Comparison of ENCODE assay signal across 1 cellular context in the genomic region with DNA sequence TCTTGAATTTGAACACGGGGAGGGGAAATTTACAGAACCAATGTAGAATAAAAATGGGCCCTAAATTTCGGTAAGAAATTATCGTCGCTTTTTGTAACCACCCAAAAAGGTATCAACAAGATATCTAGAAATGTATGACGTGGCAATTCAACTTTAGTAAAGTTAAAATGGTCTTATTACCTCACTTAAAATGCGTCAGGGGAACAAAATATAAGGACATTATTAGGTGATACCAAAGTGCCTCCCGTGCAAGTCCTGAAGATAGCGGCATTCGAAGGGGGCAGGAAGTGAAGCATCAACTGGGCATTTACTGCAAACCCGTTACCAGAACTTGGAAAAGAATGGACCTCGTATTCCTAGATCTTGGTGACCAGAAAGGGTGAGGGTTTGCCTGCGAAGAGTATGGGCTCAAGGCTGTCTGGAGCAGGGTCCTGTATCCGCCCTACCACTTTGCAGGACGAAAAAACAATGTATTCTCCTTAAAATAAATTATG.
TF ChIP-seq lines count a peak whose summit lies in the region.

No MANE protein-coding gene starts in this region.

TF ChIP-seq in IMR-90, 13 proteins besides CTCF, POLR2A, EP300 and RAD21 (continued from another document):
- TF ChIP-seq, protein P1, sequence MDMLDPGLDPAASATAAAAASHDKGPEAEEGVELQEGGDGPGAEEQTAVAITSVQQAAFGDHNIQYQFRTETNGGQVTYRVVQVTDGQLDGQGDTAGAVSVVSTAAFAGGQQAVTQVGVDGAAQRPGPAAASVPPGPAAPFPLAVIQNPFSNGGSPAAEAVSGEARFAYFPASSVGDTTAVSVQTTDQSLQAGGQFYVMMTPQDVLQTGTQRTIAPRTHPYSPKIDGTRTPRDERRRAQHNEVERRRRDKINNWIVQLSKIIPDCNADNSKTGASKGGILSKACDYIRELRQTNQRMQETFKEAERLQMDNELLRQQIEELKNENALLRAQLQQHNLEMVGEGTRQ (IDR thresholded peaks at IDR 0.05; ENCODE audit: low read depth, low read length): no peak
- TF ChIP-seq MAZ (IDR thresholded peaks at IDR 0.05; ENCODE audit: borderline replicate concordance, low read depth, low read length): no peak
- TF ChIP-seq, protein P2, sequence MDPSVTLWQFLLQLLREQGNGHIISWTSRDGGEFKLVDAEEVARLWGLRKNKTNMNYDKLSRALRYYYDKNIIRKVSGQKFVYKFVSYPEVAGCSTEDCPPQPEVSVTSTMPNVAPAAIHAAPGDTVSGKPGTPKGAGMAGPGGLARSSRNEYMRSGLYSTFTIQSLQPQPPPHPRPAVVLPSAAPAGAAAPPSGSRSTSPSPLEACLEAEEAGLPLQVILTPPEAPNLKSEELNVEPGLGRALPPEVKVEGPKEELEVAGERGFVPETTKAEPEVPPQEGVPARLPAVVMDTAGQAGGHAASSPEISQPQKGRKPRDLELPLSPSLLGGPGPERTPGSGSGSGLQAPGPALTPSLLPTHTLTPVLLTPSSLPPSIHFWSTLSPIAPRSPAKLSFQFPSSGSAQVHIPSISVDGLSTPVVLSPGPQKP (IDR thresholded peaks at IDR 0.05; ENCODE audit: borderline replicate concordance, low read depth, low read length): no peak
- TF ChIP-seq MXI1 (IDR thresholded peaks at IDR 0.05; ENCODE audit: borderline replicate concordance, low read depth, low read length): no peak
- TF ChIP-seq RCOR1 (IDR thresholded peaks at IDR 0.05; ENCODE audit: insufficient replicate concordance, low read length): no peak
- no peak for TF ChIP-seq SMC3 (IDR thresholded peaks at IDR 0.05; ENCODE audit: low read depth, low read length)
- TF ChIP-seq CHD1 (IDR thresholded peaks at IDR 0.05; ENCODE audit: low read depth, low read length): no peak
- no peak for TF ChIP-seq MAFK (IDR thresholded peaks at IDR 0.05; ENCODE audit: low read depth, low read length)
- TF ChIP-seq RFX5 (IDR thresholded peaks at IDR 0.05; ENCODE audit: low read depth, low read length): no peak
- no peak for TF ChIP-seq BHLHE40 (IDR thresholded peaks at IDR 0.05; ENCODE audit: low read depth, low read length)
- TF ChIP-seq NFE2L2 (IDR thresholded peaks at IDR 0.05; ENCODE audit: low read depth, low read length): no peak
